Comparison of ENCODE assay signal across 23 cellular contexts in genomic region chr10:97525086-97525485, GRCh38. TPM values are rescaled to one million over a fixed set of nuclear protein-coding genes. Genes with fewer than 3 reads are reported as not detected.
"Had no signal": no experiment of that assay in that cellular context is flagged by ENCODE, and none has a peak within 500 bp of the region (broad histone marks: within the 10 kb centered on the region; RNA-seq: fewer than 3 reads in every experiment).

No MANE protein-coding gene starts in this region.

- H3K9me3 ChIP-seq: MG63, SJSA1 had no signal

- FAIRE-seq: HTR-8/SVneo, RCC 7860 had no signal

- H3K4me3 ChIP-seq: MG63, SJSA1, SK-N-MC had no signal

- H3K36me3 ChIP-seq: MG63, SJSA1 had no signal

- DNase-seq: KBM-7, MG63, NCI-H1092, NCI-H1105 treated with DMSO at 0.1 percent for 48 hours, NCI-H1417 treated with DMSO at 0.1 percent for 48 hours, NCI-H146, NCI-H1694 treated with DMSO at 0.1 percent for 48 hours, NCI-H1930, NCI-H2081, NCI-H2107, NCI-H2227 treated with DMSO at 0.1 percent for 48 hours, NCI-H510A, NCI-H524 treated with DMSO at 0.1 percent for 48 hours, NCI-H69, NCI-H774, Right ventricle myocardium superior, RPMI8226, SIG-M5 had no signal

- H3K27me3 ChIP-seq: MG63, SJSA1 had no signal

- H3K27ac ChIP-seq: HL-60, SJSA1, SK-N-MC had no signal

RNA-seq across cellular contexts. Expression of gene ANKRD2, which starts 47.5 kb away (rescaled TPM):
- total RNA-seq: SJSA1 had no signal
